22 cellular contexts compared by ENCODE assay signal in genomic region chr11:65536412-65537295, GRCh38. TPM values are rescaled to one million over a fixed set of nuclear protein-coding genes. Genes with fewer than 3 reads are reported as not detected.
DNase-seq lines count a peak whose midpoint lies in the region; ATAC-seq, FAIRE-seq and TF ChIP-seq lines count a peak whose summit lies in the region.
"Had no signal": no experiment of that assay in that cellular context is flagged by ENCODE, and none has a peak within 500 bp of the region (broad histone marks: within the 10 kb centered on the region; RNA-seq: fewer than 3 reads in every experiment).

No MANE protein-coding gene starts in this region.

- no peak overlapping the region for H3K4me2 ChIP-seq in HepG2 (ENCODE audit: low read depth, low read length)

- H3K27me3 ChIP-seq in HepG2 (ENCODE audit: control insufficient read depth in 1 of 2, insufficient read depth in 2 of 2, low read length in 2 of 2), result no peaks in the 10 kb centered on the region
- no peaks in the 10 kb centered on the region for H3K27me3 ChIP-seq in right lobe of liver
- H3K27me3 ChIP-seq: ovary, upper lobe of left lung had no signal

- TF ChIP-seq RAD21 in HepG2 (CRISPR knock-in tag; IDR thresholded peaks at IDR 0.05), result no peak

- in situ Hi-C loops in HepG2 (cut with HindIII; ENCODE audit: extremely low pct_ligation_motif_present, low pct_unique_long_range_greater_than_20kb), result no loop called here

- H3K9me3 ChIP-seq in HepG2 (ENCODE audit: low read length), result no peaks in the 10 kb centered on the region
- no peaks in the 10 kb centered on the region for H3K9me3 ChIP-seq in right lobe of liver
- H3K9me3 ChIP-seq in kidney (ENCODE audit: control insufficient read depth in 1 of 2, low read length in 2 of 2), result no peaks in the 10 kb centered on the region
- H3K9me3 ChIP-seq: ovary, upper lobe of left lung had no signal

- ATAC-seq in HepG2, result peak; percentile 1; the same call in 1 of the 3 replicates
- no peak for ATAC-seq in right lobe of liver
- ATAC-seq: activated CD4-positive, alpha-beta T cell treated with anti-CD3 and anti-CD28 coated beads for 36 hours; naive thymus-derived CD4-positive, alpha-beta T cell; PC-3 had no signal

- TF ChIP-seq POLR2A in HepG2 (IDR thresholded peaks at IDR 0.05; ENCODE audit: insufficient read depth in 1 of 2, low read depth in 2 of 2, low read length in 2 of 2) (no peak), right lobe of liver (IDR thresholded peaks at IDR 0.05) (no peak)

- TF ChIP-seq EP300 in HepG2 (IDR thresholded peaks at IDR 0.05; ENCODE audit: low read depth in 2 of 2, low read length in 2 of 2) (no peak), HepG2 (CRISPR knock-in tag; IDR thresholded peaks at IDR 0.05; ENCODE audit: borderline replicate concordance) (no peak)

- H3K36me3 ChIP-seq in HepG2 (replicated peaks in 1 of 2; ENCODE audit: control insufficient read depth in 1 of 2, insufficient read depth in 2 of 2, low read length in 2 of 2), result peaks cover 22 to 46% of the 10 kb centered on the region in 2 experiments
- H3K36me3 ChIP-seq in right lobe of liver, result peaks cover 0 to 30% (median 11%) of the 10 kb centered on the region in 4 donors
- peaks cover 10 to 26% of the 10 kb centered on the region in 2 donors for H3K36me3 ChIP-seq in kidney (ENCODE audit: control insufficient read depth in 1 of 2, insufficient read depth in 2 of 2, low read length in 2 of 2)
- H3K36me3 ChIP-seq: ovary had no signal

- 95% methylated on average over 7 of the region's 12 CpGs for WGBS in HepG2 (ENCODE audit: low lambda C conversion rate)
- WGBS in right lobe of liver (ENCODE audit: insufficient coverage, low coverage, low lambda C conversion rate, missing lambda C conversion rate), result 70% methylated on average over 2 of the region's 12 CpGs

- H3K4me3 ChIP-seq in HepG2 (replicated peaks in 1 of 3; ENCODE audit: insufficient read depth in 1 of 3, low read depth in 2 of 3, low read length in 3 of 3) (no peak overlapping the region), right lobe of liver (no peak overlapping the region), kidney (ENCODE audit: low read length in 2 of 2) (no peak overlapping the region)
- H3K4me3 ChIP-seq: ovary, upper lobe of left lung had no signal

- H3K9ac ChIP-seq in HepG2 (ENCODE audit: insufficient read depth, low read depth, low read length) (no peak overlapping the region), kidney (ENCODE audit: low read length in 2 of 2) (no peak overlapping the region)

- BruUV-seq in HepG2 (replicated peaks; lab: Mats Ljungman, UMichigan), result no TSS peak

- no peak overlapping the region for H2AFZ ChIP-seq in HepG2 (ENCODE audit: low read length)

- intact Hi-C loops in HepG2 (cut with micrococcal nuclease; ENCODE audit: unreplicated experiment) (no loop called here), right lobe of liver (cut with DNase I) (loop anchor here in 1 of 2 donors (5.0 kb wide), 1 partner anchor 36 kb away; the partner anchor contains the start of genes FAM89B and ZNRD2), kidney (cut with DNase I) (no loop called here)

- POLR2A ChIA-PET in HepG2 (lab: Yijun Ruan, JAX) (interaction anchor here (0.5 to 1.7 kb wide), 3 partner anchors 12 to 64 kb away, joined by 3 to 5 read pairs (median 4); partner anchors contain the start of gene SCYL1), RWPE1 (lab: Yijun Ruan, JAX; ENCODE audit: low non-redundant PET) (no interaction called here)

- no peak for DNase-seq in HepG2 (ENCODE audit: low spot score)
- no peak for DNase-seq in right lobe of liver
- DNase-seq in RWPE1 (ENCODE audit: low spot score), result no peak
- DNase-seq in islet precursor cell, result peak; percentile 53
- DNase-seq in superior temporal gyrus (ENCODE audit: extremely low spot score), result no peak
- DNase-seq in kidney, result no peak
- no peak for DNase-seq in NCI-H128 (lab: John Stamatoyannopoulos, UW; ENCODE audit: unreplicated experiment)
- DNase-seq in stimulated activated CD4-positive, alpha-beta T cell treated with anti-CD3 and anti-CD28 coated beads, Interleukin-2, amount 100 ng/mL, for 24 hours, result no peak
- DNase-seq: activated CD4-positive, alpha-beta T cell treated with anti-CD3 and anti-CD28 coated beads for 36 hours; amygdala; CD4-positive, alpha-beta memory T cell; DMS53; GF-D8; H7; naive thymus-derived CD4-positive, alpha-beta T cell; NCI-H187; NCI-H226; PC-3; SHP77 treated with DMSO at 0.1 percent for 48 hours; upper lobe of left lung had no signal

- no peaks in the 10 kb centered on the region for H3K79me2 ChIP-seq in HepG2 (ENCODE audit: insufficient read depth, low read length)

- CTCF ChIA-PET in HepG2 (lab: Yijun Ruan, JAX; ENCODE audit: low intra/inter-chr PET ratio, low total read pairs) (no interaction called here), RWPE1 (lab: Yijun Ruan, JAX) (no interaction called here)

- FAIRE-seq in HepG2 (lab: Jason Lieb, UNC) (no peak), kidney (lab: Jason Lieb, UNC) (no peak)
- FAIRE-seq: TTC549 had no signal

- no peaks in the 10 kb centered on the region for H4K20me1 ChIP-seq in HepG2 (ENCODE audit: insufficient read depth, low read length)

- TF ChIP-seq CTCF in HepG2 (CRISPR knock-in tag; IDR thresholded peaks at IDR 0.05) (no peak), right lobe of liver (IDR thresholded peaks at IDR 0.05) (no peak), RWPE1 (conservative IDR thresholded peaks at IDR 0.05; ENCODE audit: low read depth) (no peak), kidney (IDR thresholded peaks at IDR 0.05; ENCODE audit: borderline replicate concordance, extremely low read depth, insufficient read depth) (no peak)

- H3K27ac ChIP-seq in HepG2 (ENCODE audit: extremely low read length, insufficient read depth, low read length) (no peak overlapping the region), right lobe of liver (no peak overlapping the region), RWPE1 (peak overlapping the region; percentile 94), kidney (ENCODE audit: low read depth in 2 of 2, low read length in 2 of 2) (no peak overlapping the region)

- H3K4me1 ChIP-seq in HepG2 (ENCODE audit: insufficient read depth, low read length), result no peaks in the 10 kb centered on the region
- H3K4me1 ChIP-seq in right lobe of liver, result peaks cover 0 to 22% (median 11%) of the 10 kb centered on the region in 4 donors
- peaks cover 6 to 15% of the 10 kb centered on the region in 2 donors for H3K4me1 ChIP-seq in kidney (ENCODE audit: control insufficient read depth in 1 of 2, insufficient read depth in 1 of 2, low read depth in 1 of 2, low read length in 2 of 2)

RNA-seq across cellular contexts. Expression of gene SCYL1, which starts 11.8 kb away (rescaled TPM):
- 61.7 and 65.9 TPM in 2 replicates for total RNA-seq in HepG2 (2016; rRNA removed; fragmentation: Illumina TruSeq; extraction: Trizol)
- 25.8 and 30.8 TPM in 2 replicates for total RNA-seq in HepG2 (2016; cell fraction: cytosol; rRNA removed; fragmentation: Illumina TruSeq; extraction: Trizol; ENCODE audit: low read depth)
- 61.5 and 71.8 TPM in 2 replicates for total RNA-seq in HepG2 (2016; cell fraction: insoluble cytoplasmic fraction; rRNA removed; fragmentation: Illumina TruSeq; extraction: Trizol)
- total RNA-seq in HepG2 (2016; cell fraction: membrane; rRNA removed; fragmentation: Illumina TruSeq; extraction: Trizol), result 42.4 and 48.2 TPM in 2 replicates
- total RNA-seq in HepG2 (2016; cell fraction: nucleus; rRNA removed; fragmentation: Illumina TruSeq; extraction: Trizol), result 43.2 and 44.5 TPM in 2 replicates
- 103 and 122 TPM in 2 replicates for polyA plus RNA-seq in HepG2 (2011; rRNA removed)
- 86.0 and 134 TPM in 2 replicates for polyA plus RNA-seq in HepG2 (2011; cell fraction: cytosol; rRNA removed)
- 217 and 274 TPM in 2 replicates for polyA plus RNA-seq in HepG2 (2011; cell fraction: nucleus; rRNA removed)
- 38.8 and 49.2 TPM in 2 replicates for polyA plus RNA-seq in HepG2 (2012)
- 18.7 and 21.2 TPM in 2 replicates for polyA plus RNA-seq in HepG2 (2016; cell fraction: cytosol; fragmentation: Illumina TruSeq; extraction: Trizol; ENCODE audit: low read depth)
- 66.5 and 66.9 TPM in 2 replicates for polyA plus RNA-seq in HepG2 (2016; cell fraction: insoluble cytoplasmic fraction; fragmentation: Illumina TruSeq; extraction: Trizol; ENCODE audit: low read depth)
- 31.2 and 33.8 TPM in 2 replicates for polyA plus RNA-seq in HepG2 (2016; cell fraction: membrane; fragmentation: Illumina TruSeq; extraction: Trizol; ENCODE audit: low read depth)
- polyA plus RNA-seq in HepG2 (2016; cell fraction: nucleus; fragmentation: Illumina TruSeq; extraction: Trizol; ENCODE audit: insufficient read depth, low read depth), result 90.8 and 91.5 TPM in 2 replicates
- 110 and 139 TPM in 2 replicates for polyA minus RNA-seq in HepG2 (2011; rRNA and poly(A)+ RNA removed; ENCODE audit: low replicate concordance)
- polyA minus RNA-seq in HepG2 (2011; cell fraction: cytosol; rRNA and poly(A)+ RNA removed), result 43.9 and 59.3 TPM in 2 replicates
- polyA minus RNA-seq in HepG2 (2011; cell fraction: nucleus; rRNA and poly(A)+ RNA removed), result 34.2 and 36.4 TPM in 2 replicates
- 10 to 100 TPM; 51.3 to 82.3 (median 57.0) TPM for total RNA-seq in right lobe of liver
- 72.2 TPM for total RNA-seq in kidney
- polyA plus RNA-seq in kidney (ENCODE audit: insufficient read depth, low read depth, low replicate concordance), result 78.9 TPM

RNA-seq across cellular contexts. Expression of gene LTBP3, which starts 21.5 kb away (rescaled TPM):
- total RNA-seq in HepG2 (2016; rRNA removed; fragmentation: Illumina TruSeq; extraction: Trizol), result 4.2 and 12.2 TPM in 2 replicates
- 3.8 and 4.6 TPM in 2 replicates for total RNA-seq in HepG2 (2016; cell fraction: cytosol; rRNA removed; fragmentation: Illumina TruSeq; extraction: Trizol; ENCODE audit: low read depth)
- 3.1 and 14.2 TPM in 2 replicates for total RNA-seq in HepG2 (2016; cell fraction: insoluble cytoplasmic fraction; rRNA removed; fragmentation: Illumina TruSeq; extraction: Trizol)
- total RNA-seq in HepG2 (2016; cell fraction: membrane; rRNA removed; fragmentation: Illumina TruSeq; extraction: Trizol), result 6.5 and 7.6 TPM in 2 replicates
- 18.0 and 20.1 TPM in 2 replicates for total RNA-seq in HepG2 (2016; cell fraction: nucleus; rRNA removed; fragmentation: Illumina TruSeq; extraction: Trizol)
- 60.3 and 68.1 TPM in 2 replicates for polyA plus RNA-seq in HepG2 (2011; rRNA removed)
- polyA plus RNA-seq in HepG2 (2011; cell fraction: cytosol; rRNA removed), result 16.4 and 24.6 TPM in 2 replicates
- 549 and 694 TPM in 2 replicates for polyA plus RNA-seq in HepG2 (2011; cell fraction: nucleus; rRNA removed)
- polyA plus RNA-seq in HepG2 (2012), result 41.0 and 45.6 TPM in 2 replicates
- polyA plus RNA-seq in HepG2 (2016; cell fraction: cytosol; fragmentation: Illumina TruSeq; extraction: Trizol; ENCODE audit: low read depth), result 2.1 and 2.8 TPM in 2 replicates
- 7.3 and 9.4 TPM in 2 replicates for polyA plus RNA-seq in HepG2 (2016; cell fraction: insoluble cytoplasmic fraction; fragmentation: Illumina TruSeq; extraction: Trizol; ENCODE audit: low read depth)
- polyA plus RNA-seq in HepG2 (2016; cell fraction: membrane; fragmentation: Illumina TruSeq; extraction: Trizol; ENCODE audit: low read depth), result 6.0 and 7.1 TPM in 2 replicates
- polyA plus RNA-seq in HepG2 (2016; cell fraction: nucleus; fragmentation: Illumina TruSeq; extraction: Trizol; ENCODE audit: insufficient read depth, low read depth), result 129 and 139 TPM in 2 replicates
- polyA minus RNA-seq in HepG2 (2011; rRNA and poly(A)+ RNA removed; ENCODE audit: low replicate concordance), result 12.7 and 25.1 TPM in 2 replicates
- 13.7 and 23.3 TPM in 2 replicates for polyA minus RNA-seq in HepG2 (2011; cell fraction: cytosol; rRNA and poly(A)+ RNA removed)
- polyA minus RNA-seq in HepG2 (2011; cell fraction: nucleus; rRNA and poly(A)+ RNA removed), result 36.4 and 39.8 TPM in 2 replicates
- total RNA-seq in right lobe of liver, result 10 to 100 TPM; 26.6 to 94.1 (median 46.8) TPM
- total RNA-seq in kidney, result 165 TPM
- 61.6 TPM for polyA plus RNA-seq in kidney (ENCODE audit: insufficient read depth, low read depth, low replicate concordance)

RNA-seq across cellular contexts. Expression of gene ZNRD2, which starts 33.6 kb away (rescaled TPM):
- total RNA-seq in HepG2 (2016; rRNA removed; fragmentation: Illumina TruSeq; extraction: Trizol) (34.0 and 40.0 TPM in 2 replicates), right lobe of liver (10 to 100 TPM; 11.6 to 43.2 (median 16.5) TPM), kidney (32.0 TPM)
- total RNA-seq in HepG2 (2016; cell fraction: cytosol; rRNA removed; fragmentation: Illumina TruSeq; extraction: Trizol; ENCODE audit: low read depth), result 15.3 and 19.2 TPM in 2 replicates
- 32.9 and 41.5 TPM in 2 replicates for total RNA-seq in HepG2 (2016; cell fraction: insoluble cytoplasmic fraction; rRNA removed; fragmentation: Illumina TruSeq; extraction: Trizol)
- total RNA-seq in HepG2 (2016; cell fraction: membrane; rRNA removed; fragmentation: Illumina TruSeq; extraction: Trizol), result 16.0 and 17.9 TPM in 2 replicates
- 11.5 and 15.7 TPM in 2 replicates for total RNA-seq in HepG2 (2016; cell fraction: nucleus; rRNA removed; fragmentation: Illumina TruSeq; extraction: Trizol)
- polyA plus RNA-seq in HepG2 (2011; rRNA removed) (29.2 and 31.4 TPM in 2 replicates), kidney (ENCODE audit: insufficient read depth, low read depth, low replicate concordance) (60.4 TPM)
- 24.1 and 41.2 TPM in 2 replicates for polyA plus RNA-seq in HepG2 (2011; cell fraction: cytosol; rRNA removed)
- 48.9 and 54.8 TPM in 2 replicates for polyA plus RNA-seq in HepG2 (2011; cell fraction: nucleus; rRNA removed)
- 25.2 and 28.5 TPM in 2 replicates for polyA plus RNA-seq in HepG2 (2012)
- polyA plus RNA-seq in HepG2 (2016; cell fraction: cytosol; fragmentation: Illumina TruSeq; extraction: Trizol; ENCODE audit: low read depth), result 26.6 and 28.0 TPM in 2 replicates
- 42.9 and 46.1 TPM in 2 replicates for polyA plus RNA-seq in HepG2 (2016; cell fraction: insoluble cytoplasmic fraction; fragmentation: Illumina TruSeq; extraction: Trizol; ENCODE audit: low read depth)
- 23.7 and 24.4 TPM in 2 replicates for polyA plus RNA-seq in HepG2 (2016; cell fraction: membrane; fragmentation: Illumina TruSeq; extraction: Trizol; ENCODE audit: low read depth)
- 31.1 and 33.2 TPM in 2 replicates for polyA plus RNA-seq in HepG2 (2016; cell fraction: nucleus; fragmentation: Illumina TruSeq; extraction: Trizol; ENCODE audit: insufficient read depth, low read depth)
- 18.6 and 34.8 TPM in 2 replicates for polyA minus RNA-seq in HepG2 (2011; rRNA and poly(A)+ RNA removed; ENCODE audit: low replicate concordance)
- polyA minus RNA-seq in HepG2 (2011; cell fraction: cytosol; rRNA and poly(A)+ RNA removed), result 8.6 and 11.3 TPM in 2 replicates
- polyA minus RNA-seq in HepG2 (2011; cell fraction: nucleus; rRNA and poly(A)+ RNA removed), result 12.0 and 19.5 TPM in 2 replicates

RNA-seq across cellular contexts. Expression of gene FAM89B, which starts 35.7 kb away (rescaled TPM):
- total RNA-seq in HepG2 (2016; rRNA removed; fragmentation: Illumina TruSeq; extraction: Trizol) (3.6 and 5.7 TPM in 2 replicates), right lobe of liver (10 to 100 TPM; 12.8 to 20.6 (median 14.6) TPM), kidney (36.7 TPM)
- 7.8 and 8.7 TPM in 2 replicates for total RNA-seq in HepG2 (2016; cell fraction: cytosol; rRNA removed; fragmentation: Illumina TruSeq; extraction: Trizol; ENCODE audit: low read depth)
- total RNA-seq in HepG2 (2016; cell fraction: insoluble cytoplasmic fraction; rRNA removed; fragmentation: Illumina TruSeq; extraction: Trizol), result 4.0 and 5.2 TPM in 2 replicates
- total RNA-seq in HepG2 (2016; cell fraction: membrane; rRNA removed; fragmentation: Illumina TruSeq; extraction: Trizol), result 8.0 and 9.6 TPM in 2 replicates
- total RNA-seq in HepG2 (2016; cell fraction: nucleus; rRNA removed; fragmentation: Illumina TruSeq; extraction: Trizol), result 2.9 and 4.0 TPM in 2 replicates
- polyA plus RNA-seq in HepG2 (2011; rRNA removed) (8.0 and 11.5 TPM in 2 replicates), kidney (ENCODE audit: insufficient read depth, low read depth, low replicate concordance) (33.5 TPM)
- 5.8 and 9.6 TPM in 2 replicates for polyA plus RNA-seq in HepG2 (2011; cell fraction: cytosol; rRNA removed)
- polyA plus RNA-seq in HepG2 (2011; cell fraction: nucleus; rRNA removed), result 29.0 and 34.8 TPM in 2 replicates
- 3.6 and 5.3 TPM in 2 replicates for polyA plus RNA-seq in HepG2 (2012)
- 19.5 and 20.4 TPM in 2 replicates for polyA plus RNA-seq in HepG2 (2016; cell fraction: cytosol; fragmentation: Illumina TruSeq; extraction: Trizol; ENCODE audit: low read depth)
- polyA plus RNA-seq in HepG2 (2016; cell fraction: insoluble cytoplasmic fraction; fragmentation: Illumina TruSeq; extraction: Trizol; ENCODE audit: low read depth), result 7.9 and 9.1 TPM in 2 replicates
- 15.3 and 15.7 TPM in 2 replicates for polyA plus RNA-seq in HepG2 (2016; cell fraction: membrane; fragmentation: Illumina TruSeq; extraction: Trizol; ENCODE audit: low read depth)
- 11.6 and 13.0 TPM in 2 replicates for polyA plus RNA-seq in HepG2 (2016; cell fraction: nucleus; fragmentation: Illumina TruSeq; extraction: Trizol; ENCODE audit: insufficient read depth, low read depth)
- 11.8 and 23.8 TPM in 2 replicates for polyA minus RNA-seq in HepG2 (2011; rRNA and poly(A)+ RNA removed; ENCODE audit: low replicate concordance)
- 1.9 and 4.2 TPM in 2 replicates for polyA minus RNA-seq in HepG2 (2011; cell fraction: cytosol; rRNA and poly(A)+ RNA removed)
- 4.5 and 5.1 TPM in 2 replicates for polyA minus RNA-seq in HepG2 (2011; cell fraction: nucleus; rRNA and poly(A)+ RNA removed)

RNA-seq across cellular contexts. Expression of gene MALAT1, which starts 37.8 kb away (rescaled TPM):
- 302 and 1,237 TPM in 2 replicates for total RNA-seq in HepG2 (2016; rRNA removed; fragmentation: Illumina TruSeq; extraction: Trizol)
- total RNA-seq in HepG2 (2016; cell fraction: cytosol; rRNA removed; fragmentation: Illumina TruSeq; extraction: Trizol; ENCODE audit: low read depth), result 281 and 317 TPM in 2 replicates
- total RNA-seq in HepG2 (2016; cell fraction: insoluble cytoplasmic fraction; rRNA removed; fragmentation: Illumina TruSeq; extraction: Trizol), result 283 and 1,071 TPM in 2 replicates
- 241 and 289 TPM in 2 replicates for total RNA-seq in HepG2 (2016; cell fraction: membrane; rRNA removed; fragmentation: Illumina TruSeq; extraction: Trizol)
- 8,751 and 9,202 TPM in 2 replicates for total RNA-seq in HepG2 (2016; cell fraction: nucleus; rRNA removed; fragmentation: Illumina TruSeq; extraction: Trizol)
- polyA plus RNA-seq in HepG2 (2011; rRNA removed), result 143 and 217 TPM in 2 replicates
- polyA plus RNA-seq in HepG2 (2011; cell fraction: cytosol; rRNA removed), result 13.0 and 14.3 TPM in 2 replicates
- polyA plus RNA-seq in HepG2 (2011; cell fraction: nucleus; rRNA removed), result 1,021 and 1,816 TPM in 2 replicates
- 177 and 330 TPM in 2 replicates for polyA plus RNA-seq in HepG2 (2012)
- 1.1 and 1.4 TPM in 2 replicates for polyA plus RNA-seq in HepG2 (2016; cell fraction: cytosol; fragmentation: Illumina TruSeq; extraction: Trizol; ENCODE audit: low read depth)
- polyA plus RNA-seq in HepG2 (2016; cell fraction: insoluble cytoplasmic fraction; fragmentation: Illumina TruSeq; extraction: Trizol; ENCODE audit: low read depth), result 3.9 and 6.5 TPM in 2 replicates
- polyA plus RNA-seq in HepG2 (2016; cell fraction: membrane; fragmentation: Illumina TruSeq; extraction: Trizol; ENCODE audit: low read depth), result 1.8 and 10.3 TPM in 2 replicates
- polyA plus RNA-seq in HepG2 (2016; cell fraction: nucleus; fragmentation: Illumina TruSeq; extraction: Trizol; ENCODE audit: insufficient read depth, low read depth), result 153 and 182 TPM in 2 replicates
- 900 and 8,115 TPM in 2 replicates for polyA minus RNA-seq in HepG2 (2011; rRNA and poly(A)+ RNA removed; ENCODE audit: low replicate concordance)
- 295 and 335 TPM in 2 replicates for polyA minus RNA-seq in HepG2 (2011; cell fraction: cytosol; rRNA and poly(A)+ RNA removed)
- 13,373 and 18,071 TPM in 2 replicates for polyA minus RNA-seq in HepG2 (2011; cell fraction: nucleus; rRNA and poly(A)+ RNA removed)
- 1,000 to 10,000 TPM; 2,716 to 5,163 (median 3,933) TPM for total RNA-seq in right lobe of liver
- total RNA-seq in kidney, result 15,262 TPM
- polyA plus RNA-seq in kidney (ENCODE audit: insufficient read depth, low read depth, low replicate concordance), result 219 TPM
